36 cellular contexts compared by ENCODE assay signal in genomic region chr10:116096501-116096900, GRCh38.
"Had no signal": no experiment of that assay in that cellular context is flagged by ENCODE, and none has a peak within 500 bp of the region (broad histone marks: within the 10 kb centered on the region; RNA-seq: fewer than 3 reads in every experiment).

No MANE protein-coding gene starts in this region.

- H3K4me1 ChIP-seq: ascending aorta, Peyer's patch had no signal

- H3K36me3 Mint-ChIP-seq: activated naive CD8-positive, alpha-beta T cell treated with anti-CD3 and anti-CD28 coated beads for 36 hours had no signal

- H3K27me3 ChIP-seq: ascending aorta, cardiac muscle cell, MG63, Peyer's patch had no signal

- H3K27me3 Mint-ChIP-seq: activated CD4-positive, alpha-beta memory T cell treated with anti-CD3 and anti-CD28 coated beads, Interleukin-2, amount 10 ng/mL, durations not matched to agents 7 days and 5 days; activated T-helper 17 cell treated with anti-CD3 and anti-CD28 coated beads, Interleukin-2, amount 50 U/mL, for 72 hours had no signal

- H3K36me3 ChIP-seq: ascending aorta, cardiac muscle cell, MG63, Peyer's patch had no signal

- H3K9me3 ChIP-seq: ascending aorta, MG63, Peyer's patch had no signal

- H3K27ac Mint-ChIP-seq: activated CD4-positive, alpha-beta memory T cell treated with anti-CD3 and anti-CD28 coated beads, Interleukin-2, amount 10 ng/mL, durations not matched to agents 7 days and 5 days; activated naive CD8-positive, alpha-beta T cell treated with anti-CD3 and anti-CD28 coated beads for 36 hours; activated T-cell treated with anti-CD3 and anti-CD28 coated beads, Interleukin-2, amount 50 U/mL, for 72 hours; activated T-helper 17 cell treated with anti-CD3 and anti-CD28 coated beads, Interleukin-2, amount 50 U/mL, for 72 hours had no signal

- H3K27ac ChIP-seq: ascending aorta, cardiac muscle cell, Peyer's patch, VCaP had no signal

- H3K4me3 ChIP-seq: ascending aorta, cardiac muscle cell, MG63, Peyer's patch had no signal

- DNase-seq: activated CD4-positive, alpha-beta memory T cell treated with anti-CD3 and anti-CD28 coated beads, Interleukin-2, amount 10 ng/mL, durations not matched to agents 7 days and 5 days; activated CD4-positive, alpha-beta T cell treated with anti-CD3 and anti-CD28 coated beads for 1 hour; activated CD4-positive, alpha-beta T cell treated with anti-CD3 and anti-CD28 coated beads for 48 hours; activated CD4-positive, CD25-positive, alpha-beta regulatory T cell; activated effector memory CD4-positive, alpha-beta T cell treated with anti-CD3 and anti-CD28 coated beads, Interleukin-2, amount 50 U/mL, for 16 hours; activated naive CD4-positive, alpha-beta T cell; activated naive CD4-positive, alpha-beta T cell treated with anti-CD3 and anti-CD28 coated beads, Interleukin-2, amount 50 U/mL, for 16 hours; activated naive CD8-positive, alpha-beta T cell treated with anti-CD3 and anti-CD28 coated beads for 36 hours; activated T-cell treated with anti-CD3 and anti-CD28 coated beads, Interleukin-2, amount 50 U/mL, for 1 hour; activated T-cell treated with anti-CD3 and anti-CD28 coated beads, Interleukin-2, amount 50 U/mL, for 72 hours; amniotic stem cell; Kasumi-1; KG1; MG63; NCI-H1048; NCI-H1105 treated with DMSO at 0.1 percent for 48 hours; NCI-H1436; NCI-H1694; NCI-H1930; NCI-H2107; NCI-H226; NCI-H446 treated with DMSO at 0.1 percent for 48 hours; NCI-H748 treated with DMSO at 0.1 percent for 48 hours; NK-92 treated with Interleukin-12 subunit alpha and Interleukin-12 subunit beta, amount 100 ng/mL, for 24 hours; PC-3; Peyer's patch; RPMI8226; SHP77 treated with DMSO at 0.1 percent for 48 hours; SW 1271; T-helper 1 cell; T-helper 2 cell; T-helper 9 cell had no signal

- H3K4me1 Mint-ChIP-seq: activated CD4-positive, alpha-beta memory T cell treated with anti-CD3 and anti-CD28 coated beads, Interleukin-2, amount 10 ng/mL, durations not matched to agents 7 days and 5 days; activated naive CD8-positive, alpha-beta T cell treated with anti-CD3 and anti-CD28 coated beads for 36 hours; activated T-helper 17 cell treated with anti-CD3 and anti-CD28 coated beads, Interleukin-2, amount 50 U/mL, for 72 hours had no signal

- H3K4me3 Mint-ChIP-seq: activated CD4-positive, alpha-beta memory T cell treated with anti-CD3 and anti-CD28 coated beads, Interleukin-2, amount 10 ng/mL, durations not matched to agents 7 days and 5 days; activated naive CD8-positive, alpha-beta T cell treated with anti-CD3 and anti-CD28 coated beads for 36 hours; activated T-cell treated with anti-CD3 and anti-CD28 coated beads, Interleukin-2, amount 50 U/mL, for 72 hours; activated T-helper 17 cell treated with anti-CD3 and anti-CD28 coated beads, Interleukin-2, amount 50 U/mL, for 72 hours had no signal
